ENCODE assay signal across 1 cellular context in the genomic region with DNA sequence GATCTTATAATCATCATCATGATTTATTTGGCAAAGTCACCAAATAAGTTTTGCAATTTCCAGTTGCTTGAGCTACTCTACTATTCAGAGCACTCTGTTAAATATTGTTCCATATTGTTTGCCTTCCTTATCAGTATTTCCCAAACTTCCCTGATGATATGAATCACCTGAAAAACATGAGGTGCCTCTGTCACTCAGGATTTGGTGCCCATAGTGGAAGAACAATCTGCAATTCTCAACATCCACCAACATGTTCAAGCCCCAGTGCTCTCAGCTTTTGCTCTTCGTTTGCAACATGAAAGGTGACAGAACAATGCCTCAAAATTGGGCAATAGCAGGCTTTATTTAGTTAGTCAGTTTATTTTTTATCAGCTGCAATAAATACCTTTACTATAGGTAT.
TF ChIP-seq lines count a peak whose summit lies in the region.

No MANE protein-coding gene starts in this region.

TF ChIP-seq in K562, 482 proteins besides CTCF, POLR2A, EP300 and RAD21:
- TF ChIP-seq TBP (optimal IDR thresholded peaks at IDR 0.05; ENCODE audit: low read depth, low read length) (no peak), CEBPG (CRISPR knock-in tag; IDR thresholded peaks at IDR 0.05) (no peak), CEBPG (tag; conservative IDR thresholded peaks at IDR 0.05 in 1 of 2, IDR thresholded peaks at IDR 0.05 in 1 of 2) (0 out of 4 replicates have a peak, but pooled peaks of 1 of the 2 experiments have one; percentile 22)
- TF ChIP-seq, protein P1, sequence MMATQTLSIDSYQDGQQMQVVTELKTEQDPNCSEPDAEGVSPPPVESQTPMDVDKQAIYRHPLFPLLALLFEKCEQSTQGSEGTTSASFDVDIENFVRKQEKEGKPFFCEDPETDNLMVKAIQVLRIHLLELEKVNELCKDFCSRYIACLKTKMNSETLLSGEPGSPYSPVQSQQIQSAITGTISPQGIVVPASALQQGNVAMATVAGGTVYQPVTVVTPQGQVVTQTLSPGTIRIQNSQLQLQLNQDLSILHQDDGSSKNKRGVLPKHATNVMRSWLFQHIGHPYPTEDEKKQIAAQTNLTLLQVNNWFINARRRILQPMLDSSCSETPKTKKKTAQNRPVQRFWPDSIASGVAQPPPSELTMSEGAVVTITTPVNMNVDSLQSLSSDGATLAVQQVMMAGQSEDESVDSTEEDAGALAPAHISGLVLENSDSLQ (IDR thresholded peaks at IDR 0.05) = peak; percentile 45; the same call in 1 of the 2 replicates
TF ChIP-seq in K562: peak in this region for 2.
